19 cellular contexts compared by ENCODE assay signal in genomic region chr15:66797921-66798320, GRCh38.
DNase-seq lines count a peak whose midpoint lies in the region; ATAC-seq and TF ChIP-seq lines count a peak whose summit lies in the region.
"Had no signal": no experiment of that assay in that cellular context is flagged by ENCODE, and none has a peak within 500 bp of the region (broad histone marks: within the 10 kb centered on the region; RNA-seq: fewer than 3 reads in every experiment).

No MANE protein-coding gene starts in this region.

- no peak overlapping the region for H3K18ac ChIP-seq in trophoblast cell (ENCODE audit: low read length)

- no peak for DNase-seq in SK-N-SH
- peak in 1 of 2 experiments; percentile 30 for DNase-seq in SJSA1 (ENCODE audit: low read depth in 1 of 2, low spot score in 2 of 2)
- peak; percentile 17 for DNase-seq in fibroblast of the aortic adventitia (ENCODE audit: low read depth)
- DNase-seq in trophoblast cell: no peak
- no peak for DNase-seq in NCI-H526 (lab: John Stamatoyannopoulos, UW)
- DNase-seq in stimulated activated CD4-positive, alpha-beta T cell treated with anti-CD3 and anti-CD28 coated beads, Interleukin-4, amount 100 ng/mL, for 24 hours: no peak
- no peak for DNase-seq in EL
- DNase-seq: BE2C; CD4-positive, CD25-positive, alpha-beta regulatory T cell; COR-L47; DMS 273 treated with DMSO at 0.1 percent for 48 hours; GF-D8; NCI-H1436; NCI-H1930; NCI-H524; SIG-M5 had no signal

- peaks cover 23% of the 10 kb centered on the region for H3F3A ChIP-seq in SK-N-SH (replicated peaks; ENCODE audit: insufficient read depth)

- H3K4ac ChIP-seq in trophoblast cell (ENCODE audit: low read depth, low read length): no peak overlapping the region

- H2AK5ac ChIP-seq in trophoblast cell (ENCODE audit: low read length): peak overlapping the region; percentile 26

- H4K8ac ChIP-seq in trophoblast cell (ENCODE audit: low read depth, low read length): no peak overlapping the region

- peak overlapping the region; percentile 37 for H4K91ac ChIP-seq in trophoblast cell (ENCODE audit: low read depth, low read length)

- H3K9me3 ChIP-seq in SK-N-SH (no peaks in the 10 kb centered on the region), SJSA1 (replicated peaks) (no peaks in the 10 kb centered on the region), trophoblast cell (ENCODE audit: insufficient read depth, low read depth, low read length) (no peaks in the 10 kb centered on the region)
- H3K9me3 ChIP-seq: BE2C had no signal

- H3K4me1 ChIP-seq in SK-N-SH (ENCODE audit: control insufficient read depth in 1 of 2, insufficient read depth in 2 of 2, low read depth in 1 of 2, low read length in 1 of 2): peaks cover 11 to 36% of the 10 kb centered on the region in 2 experiments
- peaks cover 51% of the 10 kb centered on the region for H3K4me1 ChIP-seq in SJSA1 (replicated peaks)
- peaks cover 12 to 23% of the 10 kb centered on the region in 2 experiments for H3K4me1 ChIP-seq in trophoblast cell (ENCODE audit: control insufficient read depth in 1 of 2, insufficient read depth in 2 of 2, low read length in 2 of 2)

- H2BK120ac ChIP-seq in trophoblast cell (ENCODE audit: insufficient read depth, low read length, poor library complexity): no peak overlapping the region

- H2AFZ ChIP-seq in SK-N-SH (ENCODE audit: low read depth): no peak overlapping the region
- H2AFZ ChIP-seq in trophoblast cell (ENCODE audit: insufficient read depth, low read length, poor library complexity): no peak overlapping the region

- TF ChIP-seq CTCF in SK-N-SH (IDR thresholded peaks at IDR 0.05) (no peak), fibroblast of the aortic adventitia (IDR thresholded peaks at IDR 0.05; ENCODE audit: insufficient read depth, low read length) (no peak)

- peak overlapping the region in 1 of 2 experiments; percentile 81; a peak in 2 of 4 replicates for H3K27ac ChIP-seq in SK-N-SH (ENCODE audit: low read depth in 2 of 2, low read length in 1 of 2)
- H3K27ac ChIP-seq in SJSA1: peak overlapping the region; percentile 46
- H3K27ac ChIP-seq in trophoblast cell (ENCODE audit: low read depth, low read length): no peak overlapping the region
- H3K27ac ChIP-seq: 22Rv1, RWPE1 had no signal

- H3K36me3 ChIP-seq in SK-N-SH (replicated peaks in 1 of 2; ENCODE audit: control insufficient read depth in 1 of 2, insufficient read depth in 2 of 2, low read length in 1 of 2) (no peaks in the 10 kb centered on the region), SJSA1 (no peaks in the 10 kb centered on the region), trophoblast cell (ENCODE audit: control insufficient read depth in 1 of 2, insufficient read depth in 2 of 2, low read length in 2 of 2) (no peaks in the 10 kb centered on the region)
- H3K36me3 ChIP-seq: BE2C had no signal

- no peak overlapping the region for H3K14ac ChIP-seq in trophoblast cell (ENCODE audit: low read length)

- H3K9ac ChIP-seq in SK-N-SH (peak overlapping the region; percentile 54; the same call in 1 of the 2 replicates), trophoblast cell (ENCODE audit: low read length) (no peak overlapping the region)

- no peak for TF ChIP-seq RAD21 in SK-N-SH (IDR thresholded peaks at IDR 0.05; ENCODE audit: low read length)

- H3K4me2 ChIP-seq in SK-N-SH (peak overlapping the region; percentile 22; the same call in 1 of the 2 replicates), trophoblast cell (ENCODE audit: low read length) (no peak overlapping the region)

- WGBS in SK-N-SH (ENCODE audit: low lambda C conversion rate): 89% methylated on average over 7 of the region's 7 CpGs
- no CpG with 5 or more reads among the region's 7 CpGs for WGBS in trophoblast cell (ENCODE audit: extremely low coverage, insufficient coverage, insufficient read length)

- no peaks in the 10 kb centered on the region for H3K9me2 ChIP-seq in SK-N-SH

- no peaks in the 10 kb centered on the region for H3K79me2 ChIP-seq in SK-N-SH (ENCODE audit: insufficient read depth)
- H3K79me2 ChIP-seq in trophoblast cell (ENCODE audit: control insufficient read depth, insufficient read depth, low read length, poor library complexity): no peaks in the 10 kb centered on the region

- peaks cover 24% of the 10 kb centered on the region for H3K79me1 ChIP-seq in trophoblast cell (ENCODE audit: low read length)

- no peak for ATAC-seq in SK-N-SH treated with all-trans-retinoic acid at 6 μM for 48 hours

- POLR2A ChIA-PET in SK-N-SH (lab: Yijun Ruan, JAX): no interaction called here

- no peak for TF ChIP-seq EP300 in SK-N-SH (IDR thresholded peaks at IDR 0.05; ENCODE audit: borderline replicate concordance in 1 of 2, low read depth in 1 of 2, low read length in 1 of 2)

- H4K12ac ChIP-seq in trophoblast cell (ENCODE audit: low read depth, low read length): no peak overlapping the region

- H3K4me3 ChIP-seq in SK-N-SH (ENCODE audit: low read depth in 2 of 2, low read length in 1 of 2) (no peak overlapping the region), SJSA1 (no peak overlapping the region), fibroblast of the aortic adventitia (ENCODE audit: low read depth, low read length) (no peak overlapping the region), trophoblast cell (ENCODE audit: low read depth, low read length) (no peak overlapping the region)

- H3K27me3 ChIP-seq in SK-N-SH (ENCODE audit: insufficient read depth) (no peaks in the 10 kb centered on the region), SJSA1 (replicated peaks) (no peaks in the 10 kb centered on the region), trophoblast cell (ENCODE audit: insufficient read depth, low read length) (no peaks in the 10 kb centered on the region)
- H3K27me3 ChIP-seq: BE2C had no signal

- H4K20me1 ChIP-seq in SK-N-SH (ENCODE audit: insufficient read depth): no peaks in the 10 kb centered on the region

- no peak overlapping the region for H2BK5ac ChIP-seq in trophoblast cell (ENCODE audit: low read depth, low read length, poor library complexity)

- CTCF ChIA-PET in SK-N-SH (lab: Yijun Ruan, JAX): interaction anchor here (1.2 kb wide), 2 partner anchors 9 to 53 kb away, joined by 3 to 4 read pairs; no protein-coding TSS in a partner anchor

- peak overlapping the region; percentile 67 for H2BK12ac ChIP-seq in trophoblast cell (ENCODE audit: low read length)

- no peak overlapping the region for H3K23ac ChIP-seq in trophoblast cell (ENCODE audit: low read length)

TF ChIP-seq in SK-N-SH, 30 proteins besides CTCF, POLR2A, EP300 and RAD21 (continues in another document):
- TF ChIP-seq CHD2 (IDR thresholded peaks at IDR 0.05; ENCODE audit: low read length, partially characterized antibody): no peak
- no peak for TF ChIP-seq ZBTB33 (IDR thresholded peaks at IDR 0.05; ENCODE audit: borderline replicate concordance, low read depth)
- TF ChIP-seq MEF2A (IDR thresholded peaks at IDR 0.05; ENCODE audit: borderline replicate concordance, low read depth): no peak
- TF ChIP-seq SMC3 (IDR thresholded peaks at IDR 0.05; ENCODE audit: low read depth, low read length): no peak
- TF ChIP-seq JUND (IDR thresholded peaks at IDR 0.05): no peak
- TF ChIP-seq RFX5 (IDR thresholded peaks at IDR 0.05; ENCODE audit: low read length): no peak
- TF ChIP-seq GATA2 (CRISPR knock-in tag; IDR thresholded peaks at IDR 0.05): no peak
- no peak for TF ChIP-seq TCF12 (IDR thresholded peaks at IDR 0.05)

TF ChIP-seq in SK-N-SH treated with all-trans-retinoic acid at 6 μM for 48 hours, 23 proteins besides CTCF, POLR2A, EP300 and RAD21:
- no peak for TF ChIP-seq ZNF8 (CRISPR knock-in tag; IDR thresholded peaks at IDR 0.05)
- TF ChIP-seq ZNF565 (CRISPR knock-in tag; conservative IDR thresholded peaks at IDR 0.05; ENCODE audit: low read depth): no peak
- TF ChIP-seq ZNF70 (CRISPR knock-in tag; IDR thresholded peaks at IDR 0.05): no peak
- TF ChIP-seq SNAI2 (CRISPR knock-in tag; IDR thresholded peaks at IDR 0.05): no peak
- no peak for TF ChIP-seq RARB (CRISPR knock-in tag; IDR thresholded peaks at IDR 0.05)
